ENCODE assay signal across 8 cellular contexts in genomic region chrX:135985123-135985973, GRCh38. TPM values are rescaled to one million over a fixed set of nuclear protein-coding genes. Genes with fewer than 3 reads are reported as not detected.
A peak's percentile ranks its signal among the peaks of the same experiment; 100 is the strongest.
DNase-seq lines count a peak whose midpoint lies in the region; ATAC-seq and TF ChIP-seq lines count a peak whose summit lies in the region.

Gene SLC9A6, plus strand, starts transcription at chrX:135985435. Its CDS starts 224 bp downstream, at chrX:135985659.

- no peaks in the 10 kb centered on the region for H3K9me3 ChIP-seq in Caco-2
- no peaks in the 10 kb centered on the region for H3K9me3 ChIP-seq in OCI-LY7 (ENCODE audit: low read length)
- H3K9me3 ChIP-seq in fibroblast of lung (ENCODE audit: control insufficient read depth, insufficient read depth, low read depth, low read length): no peaks in the 10 kb centered on the region

- CTCF ChIA-PET in Caco-2 (lab: Charles Lee) (no interaction called here), OCI-LY7 (lab: Charles Lee; ENCODE audit: unreplicated experiment) (no interaction called here)

- H3K4me1 Mint-ChIP-seq in Caco-2 (ENCODE audit: low read depth, unreplicated experiment) (peaks cover 22% of the 10 kb centered on the region), naive B cell (peaks cover 31 to 37% (median 34%) of the 10 kb centered on the region in 3 donors)
- H3K4me1 Mint-ChIP-seq in activated T-cell treated with anti-CD3 and anti-CD28 coated beads, Interleukin-2, amount 50 U/mL, for 72 hours (ENCODE audit: low read depth): peaks cover 42% of the 10 kb centered on the region
- H3K4me1 Mint-ChIP-seq in stimulated activated naive B cell treated with anti-CD40 and anti-IgM and Interleukin-4, amounts not matched to agents 10 μg/mL and 1 μg/mL and 100 μg/mL, for 72 hours: peaks cover 21 to 40% of the 10 kb centered on the region in 2 donors

- H3K4me3 Mint-ChIP-seq in Caco-2 (ENCODE audit: unreplicated experiment) (peak within 1 kb of the TSS; percentile 76), naive B cell (peak within 1 kb of the TSS; percentile 71 to 98 (median 94))
- peak within 1 kb of the TSS; percentile 90 to 94 for H3K4me3 Mint-ChIP-seq in activated T-cell treated with anti-CD3 and anti-CD28 coated beads, Interleukin-2, amount 50 U/mL, for 72 hours
- H3K4me3 Mint-ChIP-seq in stimulated activated naive B cell treated with anti-CD40 and anti-IgM and Interleukin-4, amounts not matched to agents 10 μg/mL and 1 μg/mL and 100 μg/mL, for 72 hours: peak within 1 kb of the TSS; percentile 88 to 96

- H3K9me3 Mint-ChIP-seq in Caco-2 (ENCODE audit: unreplicated experiment): no peaks in the 10 kb centered on the region
- H3K9me3 Mint-ChIP-seq in activated T-cell treated with anti-CD3 and anti-CD28 coated beads, Interleukin-2, amount 50 U/mL, for 72 hours: no peaks in the 10 kb centered on the region
- H3K9me3 Mint-ChIP-seq in naive B cell: peaks cover 0 to 4% (median 0%) of the 10 kb centered on the region in 7 donors
- peaks cover 0 to 3% of the 10 kb centered on the region in 2 donors for H3K9me3 Mint-ChIP-seq in stimulated activated naive B cell treated with anti-CD40 and anti-IgM and Interleukin-4, amounts not matched to agents 10 μg/mL and 1 μg/mL and 100 μg/mL, for 72 hours

- H3K27ac ChIP-seq in OCI-LY7 (ENCODE audit: low read depth, low read length, poor library complexity, severe bottlenecking): peak within 1 kb of the TSS; percentile 66
- H3K27ac ChIP-seq in fibroblast of lung (ENCODE audit: insufficient read depth, low read length): peak within 1 kb of the TSS; percentile 71

- no peak for TF ChIP-seq CTCF in Caco-2 (IDR thresholded peaks at IDR 0.05; ENCODE audit: insufficient read depth in 1 of 2, low read depth in 1 of 2, low read length in 1 of 2, severe bottlenecking in 1 of 2, unreplicated experiment in 1 of 2)
- TF ChIP-seq CTCF in OCI-LY7 (conservative IDR thresholded peaks at IDR 0.05; ENCODE audit: low read length): no peak
- no peak for TF ChIP-seq CTCF in fibroblast of lung (conservative IDR thresholded peaks at IDR 0.05 in 1 of 2, IDR thresholded peaks at IDR 0.05 in 1 of 2; ENCODE audit: low read depth in 1 of 2, low read length in 2 of 2)

- no peaks in the 10 kb centered on the region for H3K9me2 ChIP-seq in OCI-LY7 (ENCODE audit: insufficient read depth, low read length)

- H3K36me3 ChIP-seq in Caco-2 (ENCODE audit: control insufficient read depth, insufficient read depth, low read length) (no peaks in the 10 kb centered on the region), OCI-LY7 (ENCODE audit: insufficient read depth, low read length) (no peaks in the 10 kb centered on the region; the same call in 1 of the 2 replicates), fibroblast of lung (ENCODE audit: control insufficient read depth, insufficient read depth, low read length) (no peaks in the 10 kb centered on the region)

- POLR2A ChIA-PET in Caco-2 (lab: Charles Lee): interaction anchor here (0.7 kb wide), 1 partner anchor 20 kb away, joined by 3 read pairs; no protein-coding TSS in a partner anchor
- POLR2A ChIA-PET in OCI-LY7 (lab: Charles Lee): interaction anchor here (0.6 to 1.6 kb wide), 6 partner anchors 10 to 287 kb away, joined by 3 to 7 read pairs (median 4); partner anchors contain the start of gene MMGT1

- ATAC-seq in GM19468 (IDR thresholded peaks at IDR 0.05; ENCODE audit: extremely low read depth, unreplicated experiment) (peak; percentile 84), naive B cell (ENCODE audit: low read depth in 2 of 2) (peak; percentile 88 to 89)
- peak; percentile 94 to 96 for ATAC-seq in activated T-cell treated with anti-CD3 and anti-CD28 coated beads, Interleukin-2, amount 50 U/mL, for 72 hours (replicated peaks in 1 of 2)
- ATAC-seq in stimulated activated naive B cell treated with anti-CD40 and anti-IgM and Interleukin-4, amounts not matched to agents 10 μg/mL and 1 μg/mL and 100 μg/mL, for 72 hours (replicated peaks): peak; percentile 90 to 93

- H3K4me3 ChIP-seq in Caco-2 (ENCODE audit: low read depth, low read length) (peak within 1 kb of the TSS; percentile 63), OCI-LY7 (ENCODE audit: low read depth, low read length, poor library complexity, severe bottlenecking) (peak within 1 kb of the TSS; percentile 84), fibroblast of lung (replicated peaks in 1 of 4; ENCODE audit: control extremely low read depth in 1 of 4, insufficient read depth in 1 of 4, low read depth in 3 of 4, low read length in 4 of 4) (peak within 1 kb of the TSS; percentile 60 to 78 (median 74))

- H3K27ac Mint-ChIP-seq in Caco-2 (ENCODE audit: unreplicated experiment) (peak within 1 kb of the TSS; percentile 73), naive B cell (peak within 1 kb of the TSS; percentile 61 to 98 (median 90))
- H3K27ac Mint-ChIP-seq in activated T-cell treated with anti-CD3 and anti-CD28 coated beads, Interleukin-2, amount 50 U/mL, for 72 hours: peak within 1 kb of the TSS; percentile 97
- peak within 1 kb of the TSS; percentile 87 for H3K27ac Mint-ChIP-seq in stimulated activated naive B cell treated with anti-CD40 and anti-IgM and Interleukin-4, amounts not matched to agents 10 μg/mL and 1 μg/mL and 100 μg/mL, for 72 hours

- H3K36me3 Mint-ChIP-seq in Caco-2 (ENCODE audit: insufficient read depth, unreplicated experiment) (no peaks in the 10 kb centered on the region), naive B cell (no peaks in the 10 kb centered on the region)
- peaks cover 0 to 2% of the 10 kb centered on the region in 2 donors for H3K36me3 Mint-ChIP-seq in activated T-cell treated with anti-CD3 and anti-CD28 coated beads, Interleukin-2, amount 50 U/mL, for 72 hours (ENCODE audit: insufficient read depth in 2 of 2)
- H3K36me3 Mint-ChIP-seq in stimulated activated naive B cell treated with anti-CD40 and anti-IgM and Interleukin-4, amounts not matched to agents 10 μg/mL and 1 μg/mL and 100 μg/mL, for 72 hours: peaks cover 3 to 4% of the 10 kb centered on the region in 2 donors

- H3K27me3 Mint-ChIP-seq in Caco-2 (ENCODE audit: insufficient read depth, unreplicated experiment) (no peaks in the 10 kb centered on the region), naive B cell (peaks cover 0 to 7% (median 0%) of the 10 kb centered on the region in 3 donors)
- peaks cover 26% of the 10 kb centered on the region for H3K27me3 Mint-ChIP-seq in activated T-cell treated with anti-CD3 and anti-CD28 coated beads, Interleukin-2, amount 50 U/mL, for 72 hours (ENCODE audit: low read depth)
- no peaks in the 10 kb centered on the region for H3K27me3 Mint-ChIP-seq in stimulated activated naive B cell treated with anti-CD40 and anti-IgM and Interleukin-4, amounts not matched to agents 10 μg/mL and 1 μg/mL and 100 μg/mL, for 72 hours

- no TSS peak for BruUV-seq in Caco-2 (replicated peaks; lab: Mats Ljungman, UMichigan)
- no TSS peak for BruUV-seq in OCI-LY7 (replicated peaks; lab: Mats Ljungman, UMichigan)

- H3K79me2 ChIP-seq in OCI-LY7 (ENCODE audit: insufficient read depth, low read depth, low read length) (peaks cover 26% of the 10 kb centered on the region; the same call in 1 of the 2 replicates), fibroblast of lung (ENCODE audit: control insufficient read depth, insufficient read depth, low read length) (peaks cover 5% of the 10 kb centered on the region)

- H4K20me1 ChIP-seq in OCI-LY7 (ENCODE audit: insufficient read depth, low read length): no peaks in the 10 kb centered on the region
- H4K20me1 ChIP-seq in fibroblast of lung (ENCODE audit: control insufficient read depth, extremely low read depth, insufficient read depth, low read length): no peaks in the 10 kb centered on the region

- DNase-seq in Caco-2: peak; percentile 66 to 76
- peak; percentile 64 for DNase-seq in HT1080 (ENCODE audit: low read depth)
- DNase-seq in OCI-LY7 (ENCODE audit: low spot score): peak; percentile 83
- DNase-seq in activated T-cell treated with anti-CD3 and anti-CD28 coated beads, Interleukin-2, amount 50 U/mL, for 72 hours: peak; percentile 75 to 77
- DNase-seq in fibroblast of lung (ENCODE audit: low read depth in 2 of 2): peak; percentile 37 to 47
- DNase-seq in naive B cell: peak; percentile 70
- DNase-seq in stimulated activated naive B cell treated with anti-CD40 and anti-IgM and Interleukin-4, amounts not matched to agents 10 μg/mL and 1 μg/mL and 100 μg/mL, for 72 hours: peak; percentile 43

- H3K4me2 ChIP-seq in OCI-LY7 (ENCODE audit: low read length) (peak within 1 kb of the TSS; percentile 93), fibroblast of lung (ENCODE audit: extremely low read depth, insufficient read depth, low read length) (peak within 1 kb of the TSS; percentile 78)

- intact Hi-C loops in Caco-2 (cut with micrococcal nuclease; ENCODE audit: unreplicated experiment): no loop called here
- intact Hi-C loops in OCI-LY7 (cut with micrococcal nuclease; ENCODE audit: unreplicated experiment): no loop called here

- H2AFZ ChIP-seq in OCI-LY7 (ENCODE audit: low read length) (peak within 1 kb of the TSS; percentile 96), fibroblast of lung (ENCODE audit: low read length) (peak within 1 kb of the TSS; percentile 82)

- no peaks in the 10 kb centered on the region for H3K27me3 ChIP-seq in Caco-2 (replicated peaks; ENCODE audit: control insufficient read depth, insufficient read depth, low read length)
- no peaks in the 10 kb centered on the region for H3K27me3 ChIP-seq in fibroblast of lung (ENCODE audit: control insufficient read depth, insufficient read depth, low read length)

- H3K9ac ChIP-seq in fibroblast of lung (ENCODE audit: insufficient read depth, low read length): peak within 1 kb of the TSS; percentile 59

- H3K4me1 ChIP-seq in Caco-2 (no peaks in the 10 kb centered on the region), OCI-LY7 (ENCODE audit: insufficient read depth, low read length, poor library complexity, severe bottlenecking) (peaks cover 18% of the 10 kb centered on the region), fibroblast of lung (ENCODE audit: control insufficient read depth, extremely low read depth, insufficient read depth, low read length) (no peaks in the 10 kb centered on the region)

RNA-seq across cellular contexts. Expression of gene SLC9A6, which starts in this region (rescaled TPM):
- total RNA-seq in Caco-2 (2022) (9.9 and 11.8 TPM in 2 replicates), OCI-LY7 (2022) (11.1 and 12.6 TPM in 2 replicates), fibroblast of lung (18.2 and 30.4 TPM in 2 replicates)
- total RNA-seq in HT1080 (2014; rRNA removed; shearing (Covaris generic)): 10.2 and 13.7 TPM in 2 replicates
- polyA plus RNA-seq in HT1080 (2015; cell fraction: cytosol; rRNA removed): 8.9 and 9.8 TPM in 2 replicates
- polyA plus RNA-seq in HT1080 (2015; cell fraction: nucleus; rRNA removed): 14.0 and 18.6 TPM in 2 replicates
- 5.9 and 7.7 TPM in 2 replicates for total RNA-seq in OCI-LY7 (2014; rRNA removed; shearing (Covaris generic))
- 10 to 100 TPM; 11.4 to 12.2 TPM for total RNA-seq in activated T-cell treated with anti-CD3 and anti-CD28 coated beads, Interleukin-2, amount 50 U/mL, for 72 hours
- polyA plus RNA-seq in fibroblast of lung (22.2 and 23.6 TPM in 2 replicates), naive B cell (ENCODE audit: low read depth in 6 of 6) (10 to 100 TPM in 4 of 6 donors, 1 to 10 TPM in 2; 9.2 to 18.8 (median 10.7) TPM)
- 13.3 and 13.7 TPM in 2 replicates for polyA plus RNA-seq in fibroblast of lung (2012)
- polyA minus RNA-seq in fibroblast of lung (ENCODE audit: low replicate concordance): 10.2 and 10.7 TPM in 2 replicates

Comparison
In these comparisons a context has a peak if more than half of its experiments do, and no peak if none do; other contexts are left out.
1. Peak in every context shown above with its lines: DNase-seq, ATAC-seq, H3K4me3 ChIP-seq and H3K27ac ChIP-seq.